Comparison of ENCODE assay signal across 28 cellular contexts in the genomic region with DNA sequence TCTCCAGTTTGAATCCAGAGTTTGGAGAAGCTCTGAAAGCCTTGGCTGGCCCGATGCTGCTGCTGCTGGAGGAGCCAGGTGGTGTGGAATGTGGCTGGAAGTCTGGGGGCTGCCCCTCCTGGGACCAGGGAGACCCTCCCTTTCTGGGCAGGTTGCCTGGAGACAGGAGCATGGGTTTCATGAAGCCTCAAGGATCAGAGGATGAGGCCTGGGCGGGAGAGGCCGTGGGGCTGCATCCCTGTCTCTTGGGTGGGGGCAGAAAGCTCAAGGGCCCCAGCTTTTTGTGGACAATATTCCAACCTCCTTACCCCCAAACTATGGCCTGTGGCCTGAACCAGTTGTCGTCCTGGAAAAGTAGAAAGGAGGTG. TPM values are rescaled to one million over a fixed set of nuclear protein-coding genes. Genes with fewer than 3 reads are reported as not detected.
DNase-seq lines count a peak whose midpoint lies in the region; ATAC-seq, FAIRE-seq and TF ChIP-seq lines count a peak whose summit lies in the region.
"Had no signal": no experiment of that assay in that cellular context is flagged by ENCODE, and none has a peak within 500 bp of the region (broad histone marks: within the 10 kb centered on the region; RNA-seq: fewer than 3 reads in every experiment).

No MANE protein-coding gene starts in this region.

- POLR2A ChIA-PET in naive thymus-derived CD4-positive, alpha-beta T cell (lab: Charles Lee), result no interaction called here

- peak overlapping the region; percentile 70 for H2BK15ac ChIP-seq in neuronal stem cell (ENCODE audit: low read length)

- no peak overlapping the region for H4K8ac ChIP-seq in neuronal stem cell (ENCODE audit: low read depth, low read length)

- H3K18ac ChIP-seq in neuronal stem cell (ENCODE audit: low read length), result peak overlapping the region; percentile 81

- peak; percentile 43 for DNase-seq in activated effector memory CD4-positive, alpha-beta T cell treated with anti-CD3 and anti-CD28 coated beads, Interleukin-2, amount 50 U/mL, for 16 hours
- DNase-seq in activated effector memory CD4-positive, alpha-beta T cell treated with Interleukin-2 at 50 U/mL for 16 hours, result no peak
- peak; percentile 65 for DNase-seq in coronary artery (ENCODE audit: low spot score)
- DNase-seq in neuronal stem cell (ENCODE audit: low spot score), result no peak
- peak; percentile 44 to 54 for DNase-seq in suprapubic skin (ENCODE audit: low spot score in 2 of 2)
- DNase-seq in naive thymus-derived CD4-positive, alpha-beta T cell, result no peak
- no peak for DNase-seq in stimulated activated CD4-positive, alpha-beta T cell treated with anti-CD3 and anti-CD28 coated beads, Interleukin-2, amount 100 ng/mL, for 24 hours
- no peak for DNase-seq in RCC 7860 (ENCODE audit: low spot score)
- DNase-seq: CD4-positive, alpha-beta memory T cell; DND-41; GM23248; HCEC 1CT; IMR-90; NCI-H1105; NCI-H146; NCI-H2029; NCI-H2171; NCI-H345; NCI-H524; NCI-H82; OCI-M1 had no signal

- no peaks in the 10 kb centered on the region for H3K79me1 ChIP-seq in neuronal stem cell (ENCODE audit: low read depth, low read length)

- CTCF ChIA-PET in naive thymus-derived CD4-positive, alpha-beta T cell (lab: Charles Lee), result no interaction called here

- TF ChIP-seq CTCF in coronary artery (IDR thresholded peaks at IDR 0.05) (no peak), suprapubic skin (IDR thresholded peaks at IDR 0.05) (no peak)

- no peak overlapping the region for H3K4me3 Mint-ChIP-seq in naive thymus-derived CD4-positive, alpha-beta T cell
- H3K4me3 Mint-ChIP-seq: CD4-positive, alpha-beta memory T cell had no signal

- no peak overlapping the region for H3K4me2 ChIP-seq in neuronal stem cell (ENCODE audit: insufficient read depth, low read length, poor library complexity, severe bottlenecking)
- H3K4me2 ChIP-seq: BLaER1 treated with 17β-estradiol and CSF1 and Interleukin-3, amounts not matched to agents 10 nM and 100 nM; KMS-11 had no signal

- no peaks in the 10 kb centered on the region for H3K9me3 Mint-ChIP-seq in naive thymus-derived CD4-positive, alpha-beta T cell
- H3K9me3 Mint-ChIP-seq: CD4-positive, alpha-beta memory T cell had no signal

- no peak for TF ChIP-seq POLR2A in suprapubic skin (IDR thresholded peaks at IDR 0.05)

- intact Hi-C loops in naive thymus-derived CD4-positive, alpha-beta T cell (cut with micrococcal nuclease), result no loop called here

- H4K91ac ChIP-seq in neuronal stem cell (ENCODE audit: low read depth, low read length, poor library complexity), result no peak overlapping the region

- ATAC-seq in naive thymus-derived CD4-positive, alpha-beta T cell, result no peak
- ATAC-seq: GM12878, Right ventricle myocardium inferior had no signal

- H3K27ac ChIP-seq in coronary artery, result no peak overlapping the region
- no peak overlapping the region for H3K27ac ChIP-seq in neuronal stem cell (replicated peaks; ENCODE audit: low read length)
- no peak overlapping the region for H3K27ac ChIP-seq in suprapubic skin
- H3K27ac ChIP-seq in naive thymus-derived CD4-positive, alpha-beta T cell (ENCODE audit: low read depth, low read length), result no peak overlapping the region
- H3K27ac ChIP-seq: 22Rv1; BLaER1 treated with 17β-estradiol and CSF1 and Interleukin-3, amounts not matched to agents 10 nM and 100 nM; GM23248; KMS-11 had no signal

- H2BK12ac ChIP-seq in neuronal stem cell (ENCODE audit: low read length), result no peak overlapping the region

- H3K9ac ChIP-seq in neuronal stem cell (ENCODE audit: low read depth, low read length, poor library complexity), result no peak overlapping the region
- H3K9ac ChIP-seq: BLaER1 treated with 17β-estradiol and CSF1 and Interleukin-3, amounts not matched to agents 10 nM and 100 nM; GM23248; KMS-11 had no signal

- H3K4me1 Mint-ChIP-seq in naive thymus-derived CD4-positive, alpha-beta T cell, result peaks cover 0 to 1% (median 0%) of the 10 kb centered on the region in 7 donors
- H3K4me1 Mint-ChIP-seq: CD4-positive, alpha-beta memory T cell had no signal

- H2BK120ac ChIP-seq in neuronal stem cell (ENCODE audit: low read depth, low read length), result no peak overlapping the region

- H3K27me3 Mint-ChIP-seq in naive thymus-derived CD4-positive, alpha-beta T cell, result peaks cover 0 to 8% (median 0%) of the 10 kb centered on the region in 5 donors
- H3K27me3 Mint-ChIP-seq: CD4-positive, alpha-beta memory T cell had no signal

- no peak for FAIRE-seq in RCC 7860 (lab: Jason Lieb, UNC)
- FAIRE-seq: GM12878, HTR-8/SVneo had no signal

- no peak overlapping the region for H3K4ac ChIP-seq in neuronal stem cell (ENCODE audit: low read length)

- no CpG with 5 or more reads among the region's 4 CpGs for WGBS in neuronal stem cell (ENCODE audit: extremely low coverage in 2 of 2, insufficient read length in 2 of 2, insufficient replicate concordance in 1 of 2), 2 donors
- WGBS in suprapubic skin, result 87% methylated on average over 4 of the region's 4 CpGs

- H3K36me3 ChIP-seq in neuronal stem cell (replicated peaks in 1 of 2; ENCODE audit: control insufficient read depth in 2 of 2, insufficient read depth in 2 of 2, low read length in 2 of 2) (no peaks in the 10 kb centered on the region), suprapubic skin (no peaks in the 10 kb centered on the region)
- no peaks in the 10 kb centered on the region for H3K36me3 ChIP-seq in naive thymus-derived CD4-positive, alpha-beta T cell (ENCODE audit: control insufficient read depth in 2 of 3, insufficient read depth in 3 of 3, low read length in 3 of 3)
- H3K36me3 ChIP-seq: BLaER1 treated with 17β-estradiol and CSF1 and Interleukin-3, amounts not matched to agents 10 nM and 100 nM had no signal

- H3K9me3 ChIP-seq in neuronal stem cell (replicated peaks in 1 of 2; ENCODE audit: control insufficient read depth in 2 of 2, insufficient read depth in 1 of 2, low read depth in 1 of 2, low read length in 2 of 2), result no peaks in the 10 kb centered on the region
- no peaks in the 10 kb centered on the region for H3K9me3 ChIP-seq in suprapubic skin
- H3K9me3 ChIP-seq in naive thymus-derived CD4-positive, alpha-beta T cell (ENCODE audit: control insufficient read depth in 2 of 3, low read length in 3 of 3), result no peaks in the 10 kb centered on the region
- H3K9me3 ChIP-seq: BLaER1 treated with 17β-estradiol and CSF1 and Interleukin-3, amounts not matched to agents 10 nM and 100 nM had no signal

- H2BK5ac ChIP-seq in neuronal stem cell (ENCODE audit: low read length), result no peak overlapping the region

- no peak overlapping the region for H3K14ac ChIP-seq in neuronal stem cell (ENCODE audit: low read length)

- peaks cover 8 to 15% of the 10 kb centered on the region in 2 donors for H3K4me1 ChIP-seq in neuronal stem cell (ENCODE audit: control insufficient read depth in 2 of 2, insufficient read depth in 1 of 2, low read depth in 1 of 2, low read length in 2 of 2)
- H3K4me1 ChIP-seq in suprapubic skin, result no peaks in the 10 kb centered on the region
- H3K4me1 ChIP-seq in naive thymus-derived CD4-positive, alpha-beta T cell (ENCODE audit: control insufficient read depth in 2 of 2, insufficient read depth in 2 of 2, low read length in 2 of 2), result no peaks in the 10 kb centered on the region
- H3K4me1 ChIP-seq: BLaER1 treated with 17β-estradiol and CSF1 and Interleukin-3, amounts not matched to agents 10 nM and 100 nM had no signal

- H2AK5ac ChIP-seq in neuronal stem cell (ENCODE audit: low read depth, low read length), result peak overlapping the region; percentile 57

- TF ChIP-seq EP300 in suprapubic skin (IDR thresholded peaks at IDR 0.05), result no peak

- H3K36me3 Mint-ChIP-seq in naive thymus-derived CD4-positive, alpha-beta T cell, result no peaks in the 10 kb centered on the region
- H3K36me3 Mint-ChIP-seq: CD4-positive, alpha-beta memory T cell had no signal

- no peaks in the 10 kb centered on the region for H3K27me3 ChIP-seq in neuronal stem cell (ENCODE audit: control insufficient read depth in 3 of 3, insufficient read depth in 3 of 3, low read depth in 1 of 3, low read length in 3 of 3)
- H3K27me3 ChIP-seq in suprapubic skin, result no peaks in the 10 kb centered on the region
- H3K27me3 ChIP-seq in naive thymus-derived CD4-positive, alpha-beta T cell (ENCODE audit: control insufficient read depth in 2 of 2, insufficient read depth in 2 of 2, low read length in 2 of 2), result no peaks in the 10 kb centered on the region
- H3K27me3 ChIP-seq: BLaER1 treated with 17β-estradiol and CSF1 and Interleukin-3, amounts not matched to agents 10 nM and 100 nM had no signal

- no peak overlapping the region for H3K23ac ChIP-seq in neuronal stem cell (ENCODE audit: low read depth, low read length, poor library complexity)

- H2AFZ ChIP-seq in neuronal stem cell (ENCODE audit: low read length), result no peak overlapping the region
- H2AFZ ChIP-seq: GM23248 had no signal

- H3K4me3 ChIP-seq in coronary artery (no peak overlapping the region), neuronal stem cell (ENCODE audit: low read length in 2 of 2) (no peak overlapping the region), suprapubic skin (no peak overlapping the region)
- H3K4me3 ChIP-seq in naive thymus-derived CD4-positive, alpha-beta T cell (ENCODE audit: low read length), result no peak overlapping the region
- H3K4me3 ChIP-seq: BLaER1 treated with 17β-estradiol and CSF1 and Interleukin-3, amounts not matched to agents 10 nM and 100 nM; GM12878; GM23248 had no signal

- no peak overlapping the region for H3K27ac Mint-ChIP-seq in naive thymus-derived CD4-positive, alpha-beta T cell
- H3K27ac Mint-ChIP-seq: CD4-positive, alpha-beta memory T cell had no signal

RNA-seq across cellular contexts. Expression of a gene that starts 10.1 kb away (rescaled TPM):
- 0.22 TPM for polyA plus RNA-seq in neuronal stem cell (2013, experiment 1 of 2)
- 0.19 TPM for polyA plus RNA-seq in neuronal stem cell (2013, experiment 2 of 2)
- total RNA-seq in suprapubic skin, result 1 to 10 TPM in 1 of 4 donors, under 1 TPM in 3; 0.32 to 3.2 (median 0.50) TPM
- under 1 TPM in 2 of 5 experiments, not detected in 3; 0.24 to 0.44 TPM for total RNA-seq in naive thymus-derived CD4-positive, alpha-beta T cell
- not detected for polyA plus RNA-seq in naive thymus-derived CD4-positive, alpha-beta T cell
- total RNA-seq: GM23248, IMR-90, SK-MEL-5 had no signal

RNA-seq across cellular contexts. Expression of a gene that starts 41.9 kb away (rescaled TPM):
- polyA plus RNA-seq in neuronal stem cell (2013, experiment 1 of 2), result 2,664 TPM
- polyA plus RNA-seq in neuronal stem cell (2013, experiment 2 of 2), result 2,628 TPM
- 100 to 1,000 TPM; 439 to 524 (median 469) TPM for total RNA-seq in suprapubic skin
- total RNA-seq in naive thymus-derived CD4-positive, alpha-beta T cell, result 1,000 to 10,000 TPM in 4 of 5 experiments, 100 to 1,000 TPM in 1; 807 to 1,238 (median 1,192) TPM
- 100 to 1,000 TPM; 753 to 928 TPM for polyA plus RNA-seq in naive thymus-derived CD4-positive, alpha-beta T cell

Comparison
In these comparisons a context has a peak if more than half of its experiments do, and no peak if none do; other contexts are left out.
1. DNase-seq: peak in activated effector memory CD4-positive, alpha-beta T cell treated with anti-CD3 and anti-CD28 coated beads, Interleukin-2, amount 50 U/mL, for 16 hours (single experiment), coronary artery (single experiment) and suprapubic skin (2 of 2); none in activated effector memory CD4-positive, alpha-beta T cell treated with Interleukin-2 at 50 U/mL for 16 hours (single experiment), neuronal stem cell (single experiment), naive thymus-derived CD4-positive, alpha-beta T cell (0 of 9), stimulated activated CD4-positive, alpha-beta T cell treated with anti-CD3 and anti-CD28 coated beads, Interleukin-2, amount 100 ng/mL, for 24 hours (0 of 2) and RCC 7860 (single experiment).